27 cellular contexts compared by ENCODE assay signal in the genomic region with DNA sequence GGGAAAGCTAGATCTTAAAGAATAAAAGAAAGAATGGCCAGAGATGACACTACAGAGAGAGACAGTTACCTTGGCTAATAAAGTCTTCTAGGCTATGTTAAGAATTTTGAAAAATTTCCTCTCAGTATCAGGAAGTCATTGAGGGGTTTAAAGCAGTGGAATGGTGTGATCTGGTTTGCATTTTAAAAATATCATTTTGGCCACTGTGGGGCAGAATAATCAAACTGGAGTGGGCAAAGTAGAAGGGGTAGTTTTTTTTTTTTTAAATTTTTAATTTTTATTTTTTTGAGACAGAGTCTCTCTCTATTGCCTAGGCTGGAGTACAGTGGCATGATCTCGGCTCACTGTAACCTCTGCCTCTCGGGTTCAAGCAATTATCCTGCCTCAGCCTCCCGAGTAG. TPM values are rescaled to one million over a fixed set of nuclear protein-coding genes. Genes with fewer than 3 reads are reported as not detected.
DNase-seq lines count a peak whose midpoint lies in the region; ATAC-seq, FAIRE-seq and TF ChIP-seq lines count a peak whose summit lies in the region.
"Had no signal": no experiment of that assay in that cellular context is flagged by ENCODE, and none has a peak within 500 bp of the region (broad histone marks: within the 10 kb centered on the region; RNA-seq: fewer than 3 reads in every experiment).

No MANE protein-coding gene starts in this region.

- intact Hi-C loops in HCT116 (cut with micrococcal nuclease) (no loop called here), Panc1 (cut with micrococcal nuclease; ENCODE audit: unreplicated experiment) (no loop called here)

- no peak for TF ChIP-seq POLR2A in HCT116 (IDR thresholded peaks at IDR 0.05; ENCODE audit: borderline replicate concordance, extremely low read depth, insufficient read depth, insufficient read length)

- 0 out of 2 replicates have a peak, but pooled peaks have one; percentile 5 for TF ChIP-seq CTCF in BE2C (IDR thresholded peaks at IDR 0.05; ENCODE audit: low read depth, low read length)
- TF ChIP-seq CTCF in HCT116 (IDR thresholded peaks at IDR 0.05 in 2 of 3, conservative IDR thresholded peaks at IDR 0.05 in 1 of 3; ENCODE audit: borderline replicate concordance in 1 of 3, insufficient read depth in 1 of 3, low read depth in 2 of 3, low read length in 2 of 3): peak in 2 of 3 experiments; percentile 23 to 24; a peak in 2 of 6 replicates
- TF ChIP-seq CTCF in Panc1 (IDR thresholded peaks at IDR 0.05): peak; percentile 26; the same call in 1 of the 2 replicates

- BruUV-seq in HCT116 (replicated peaks; lab: Mats Ljungman, UMichigan) (no TSS peak), Panc1 (replicated peaks; lab: Mats Ljungman, UMichigan) (no TSS peak)

- TF ChIP-seq RAD21 in HCT116 (IDR thresholded peaks at IDR 0.05; ENCODE audit: low read depth): peak; percentile 40; the same call in 1 of the 2 replicates

- ATAC-seq in HCT116: peak; percentile 57
- no peak for ATAC-seq in Panc1
- ATAC-seq: activated CD8-positive, alpha-beta memory T cell treated with anti-CD3 and anti-CD28 coated beads, Interleukin-2, amount 10 ng/mL, durations not matched to agents 7 days and 5 days; activated naive CD4-positive, alpha-beta T cell treated with anti-CD3 and anti-CD28 coated beads, Interleukin-2, amount 50 U/mL, for 72 hours; stimulated activated naive CD8-positive, alpha-beta T cell treated with anti-CD3 and anti-CD28 coated beads, Interleukin-15, Interleukin-2, amounts not matched to agents 100 U/mL and 50 U/mL, for 24 hours had no signal

- no peaks in the 10 kb centered on the region for H3K79me2 ChIP-seq in HCT116 (ENCODE audit: insufficient read depth, low read length)

- FAIRE-seq in frontal cortex (lab: Jason Lieb, UNC): peak; percentile 15
- FAIRE-seq: colon had no signal

- H3K4me1 ChIP-seq in BE2C: no peaks in the 10 kb centered on the region
- H3K4me1 ChIP-seq in HCT116 (ENCODE audit: control insufficient read depth in 1 of 2, insufficient read depth in 2 of 2, low read length in 2 of 2): no peaks in the 10 kb centered on the region
- no peaks in the 10 kb centered on the region for H3K4me1 ChIP-seq in Panc1 (ENCODE audit: control insufficient read depth, insufficient read depth, low read length)
- H3K4me1 ChIP-seq: prostate gland had no signal

- POLR2A ChIA-PET in HCT116 (lab: Charles Lee) (no interaction called here), Panc1 (lab: Charles Lee) (no interaction called here)

- H3K27ac ChIP-seq in HCT116 (ENCODE audit: low read depth, low read length) (no peak overlapping the region), Panc1 (ENCODE audit: low read length) (no peak overlapping the region)
- H3K27ac ChIP-seq: prostate gland, skin epidermis, tibial artery had no signal

- H3K4me2 ChIP-seq in HCT116 (ENCODE audit: low read length): no peak overlapping the region

- H3K4me3 ChIP-seq in BE2C (ENCODE audit: low read depth, low read length) (no peak overlapping the region), HCT116 (replicated peaks in 1 of 2; ENCODE audit: low read depth in 1 of 2, low read length in 2 of 2) (no peak overlapping the region), Panc1 (ENCODE audit: low read depth in 2 of 2, low read length in 2 of 2) (no peak overlapping the region)
- H3K4me3 ChIP-seq: prostate gland, skin epidermis, tibial artery had no signal

- H4K20me1 ChIP-seq in HCT116 (ENCODE audit: insufficient read depth): no peaks in the 10 kb centered on the region

- H3K36me3 ChIP-seq in BE2C (no peaks in the 10 kb centered on the region), HCT116 (ENCODE audit: control insufficient read depth in 1 of 2, insufficient read depth in 2 of 2, low read length in 2 of 2) (no peaks in the 10 kb centered on the region), Panc1 (ENCODE audit: control insufficient read depth, insufficient read depth, low read length) (no peaks in the 10 kb centered on the region)
- H3K36me3 ChIP-seq: prostate gland, tibial artery had no signal

- DNase-seq in BE2C: no peak
- no peak for DNase-seq in HCT116 (ENCODE audit: low read depth, low spot score)
- no peak for DNase-seq in Panc1 (ENCODE audit: low read depth, low spot score)
- DNase-seq in frontal cortex (ENCODE audit: low spot score in 2 of 2): no peak
- DNase-seq in NCI-H1930 (lab: John Stamatoyannopoulos, UW): no peak
- no peak for DNase-seq in NCI-H82 (lab: John Stamatoyannopoulos, UW)
- no peak for DNase-seq in SHP77 (lab: John Stamatoyannopoulos, UW)
- DNase-seq in NCI-H526 treated with DMSO at 0.1 percent for 48 hours (lab: John Stamatoyannopoulos, UW): no peak
- DNase-seq: activated CD4-positive, alpha-beta T cell treated with anti-CD3 and anti-CD28 coated beads for 4 hours; activated CD8-positive, alpha-beta memory T cell treated with anti-CD3 and anti-CD28 coated beads, Interleukin-2, amount 10 ng/mL, durations not matched to agents 7 days and 5 days; CD8-positive, alpha-beta memory T cell; EL; HCEC 1CT; NCI-H1417 treated with DMSO at 0.1 percent for 48 hours; NCI-H2171; NCI-H526; nephron progenitor cell; stimulated activated naive CD8-positive, alpha-beta T cell treated with anti-CD3 and anti-CD28 coated beads, Interleukin-15, Interleukin-2, amounts not matched to agents 100 U/mL and 50 U/mL, for 24 hours; SW 1271; tibial artery had no signal

- H3K9me2 ChIP-seq in HCT116 (ENCODE audit: insufficient read depth): no peaks in the 10 kb centered on the region

- RAD21 ChIA-PET in HCT116 (lab: Charles Lee; ENCODE audit: low non-redundant PET in 1 of 2, low total read pairs in 2 of 2, uncharacterized antibody in 2 of 2, unreplicated experiment in 2 of 2): no interaction called here

- H3K27me3 ChIP-seq in BE2C (no peaks in the 10 kb centered on the region), HCT116 (ENCODE audit: insufficient read depth, low read length) (peaks cover 6% of the 10 kb centered on the region), Panc1 (ENCODE audit: control insufficient read depth, insufficient read depth, low read length) (no peaks in the 10 kb centered on the region)

- in situ Hi-C loops in Panc1 (cut with HindIII; ENCODE audit: low pct_unique_long_range_greater_than_20kb, low sequenced_read_pairs): no loop called here

- H3K9me3 ChIP-seq in BE2C: no peaks in the 10 kb centered on the region
- H3K9me3 ChIP-seq in HCT116 (ENCODE audit: control insufficient read depth in 1 of 2, insufficient read depth in 1 of 2, low read depth in 1 of 2, low read length in 2 of 2): no peaks in the 10 kb centered on the region
- H3K9me3 ChIP-seq in Panc1 (ENCODE audit: control insufficient read depth, insufficient read depth, low read depth, low read length): no peaks in the 10 kb centered on the region
- H3K9me3 ChIP-seq: prostate gland, tibial artery had no signal

- no peak overlapping the region for H3K9ac ChIP-seq in HCT116 (ENCODE audit: low read length)

- H2AFZ ChIP-seq in HCT116 (ENCODE audit: low read depth, low read length, poor library complexity, severe bottlenecking): no peak overlapping the region

- CTCF ChIA-PET in HCT116 (lab: Charles Lee): interaction anchor here (1.3 to 2.0 kb wide), 2 partner anchors 65 to 224 kb away, joined by 5 to 6 read pairs; no protein-coding TSS in a partner anchor
- CTCF ChIA-PET in Panc1 (lab: Charles Lee): no interaction called here

TF ChIP-seq in HCT116, 20 proteins besides CTCF, POLR2A, EP300 and RAD21:
- TF ChIP-seq ZNF274 (IDR thresholded peaks at IDR 0.05; ENCODE audit: low read depth, low read length) (no peak), EZH2phosphoT487 (IDR thresholded peaks at IDR 0.05; ENCODE audit: borderline replicate concordance) (no peak), JUND (IDR thresholded peaks at IDR 0.05) (no peak), ZFX (IDR thresholded peaks at IDR 0.05) (no peak), SIN3A (IDR thresholded peaks at IDR 0.05; ENCODE audit: low read depth) (no peak), CBX3 (IDR thresholded peaks at IDR 0.05; ENCODE audit: low read depth) (no peak), TCF7L2 (IDR thresholded peaks at IDR 0.05; ENCODE audit: borderline replicate concordance, extremely low read depth, insufficient read depth, insufficient read length) (no peak), SP1 (IDR thresholded peaks at IDR 0.05; ENCODE audit: low read depth) (no peak)
- TF ChIP-seq, protein P1, sequence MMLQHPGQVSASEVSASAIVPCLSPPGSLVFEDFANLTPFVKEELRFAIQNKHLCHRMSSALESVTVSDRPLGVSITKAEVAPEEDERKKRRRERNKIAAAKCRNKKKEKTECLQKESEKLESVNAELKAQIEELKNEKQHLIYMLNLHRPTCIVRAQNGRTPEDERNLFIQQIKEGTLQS (IDR thresholded peaks at IDR 0.05): no peak
- TF ChIP-seq, protein P2, sequence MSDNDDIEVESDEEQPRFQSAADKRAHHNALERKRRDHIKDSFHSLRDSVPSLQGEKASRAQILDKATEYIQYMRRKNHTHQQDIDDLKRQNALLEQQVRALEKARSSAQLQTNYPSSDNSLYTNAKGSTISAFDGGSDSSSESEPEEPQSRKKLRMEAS (IDR thresholded peaks at IDR 0.05): no peak
- TF ChIP-seq, protein P3, sequence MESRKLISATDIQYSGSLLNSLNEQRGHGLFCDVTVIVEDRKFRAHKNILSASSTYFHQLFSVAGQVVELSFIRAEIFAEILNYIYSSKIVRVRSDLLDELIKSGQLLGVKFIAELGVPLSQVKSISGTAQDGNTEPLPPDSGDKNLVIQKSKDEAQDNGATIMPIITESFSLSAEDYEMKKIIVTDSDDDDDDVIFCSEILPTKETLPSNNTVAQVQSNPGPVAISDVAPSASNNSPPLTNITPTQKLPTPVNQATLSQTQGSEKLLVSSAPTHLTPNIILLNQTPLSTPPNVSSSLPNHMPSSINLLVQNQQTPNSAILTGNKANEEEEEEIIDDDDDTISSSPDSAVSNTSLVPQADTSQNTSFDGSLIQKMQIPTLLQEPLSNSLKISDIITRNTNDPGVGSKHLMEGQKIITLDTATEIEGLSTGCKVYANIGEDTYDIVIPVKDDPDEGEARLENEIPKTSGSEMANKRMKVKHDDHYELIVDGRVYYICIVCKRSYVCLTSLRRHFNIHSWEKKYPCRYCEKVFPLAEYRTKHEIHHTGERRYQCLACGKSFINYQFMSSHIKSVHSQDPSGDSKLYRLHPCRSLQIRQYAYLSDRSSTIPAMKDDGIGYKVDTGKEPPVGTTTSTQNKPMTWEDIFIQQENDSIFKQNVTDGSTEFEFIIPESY (IDR thresholded peaks at IDR 0.05; ENCODE audit: extremely low read depth, insufficient replicate concordance, low read length): no peak

RNA-seq across cellular contexts. Expression of a gene that starts 4.4 kb away (rescaled TPM):
- polyA plus RNA-seq in BE2C (2012; ENCODE audit: insufficient read depth, insufficient read length, low read depth): not detected
- total RNA-seq in HCT116 (2021; ENCODE audit: unreplicated experiment) (not detected), Panc1 (2021; ENCODE audit: unreplicated experiment) (not detected), frontal cortex (2.4 TPM)
- not detected in 2 replicates for polyA plus RNA-seq in HCT116 (2012)
- not detected for polyA plus RNA-seq in Panc1 (2012; ENCODE audit: insufficient read length)
- total RNA-seq: activated CD8-positive, alpha-beta memory T cell treated with anti-CD3 and anti-CD28 coated beads, Interleukin-2, amount 10 ng/mL, durations not matched to agents 7 days and 5 days; activated naive CD4-positive, alpha-beta T cell treated with anti-CD3 and anti-CD28 coated beads, Interleukin-2, amount 50 U/mL, for 72 hours; CD8-positive, alpha-beta memory T cell; fibroblast of lung; liver; RPMI7951 had no signal
- polyA plus RNA-seq: CD8-positive, alpha-beta memory T cell; fibroblast of lung; liver had no signal
